In the genomic region with DNA sequence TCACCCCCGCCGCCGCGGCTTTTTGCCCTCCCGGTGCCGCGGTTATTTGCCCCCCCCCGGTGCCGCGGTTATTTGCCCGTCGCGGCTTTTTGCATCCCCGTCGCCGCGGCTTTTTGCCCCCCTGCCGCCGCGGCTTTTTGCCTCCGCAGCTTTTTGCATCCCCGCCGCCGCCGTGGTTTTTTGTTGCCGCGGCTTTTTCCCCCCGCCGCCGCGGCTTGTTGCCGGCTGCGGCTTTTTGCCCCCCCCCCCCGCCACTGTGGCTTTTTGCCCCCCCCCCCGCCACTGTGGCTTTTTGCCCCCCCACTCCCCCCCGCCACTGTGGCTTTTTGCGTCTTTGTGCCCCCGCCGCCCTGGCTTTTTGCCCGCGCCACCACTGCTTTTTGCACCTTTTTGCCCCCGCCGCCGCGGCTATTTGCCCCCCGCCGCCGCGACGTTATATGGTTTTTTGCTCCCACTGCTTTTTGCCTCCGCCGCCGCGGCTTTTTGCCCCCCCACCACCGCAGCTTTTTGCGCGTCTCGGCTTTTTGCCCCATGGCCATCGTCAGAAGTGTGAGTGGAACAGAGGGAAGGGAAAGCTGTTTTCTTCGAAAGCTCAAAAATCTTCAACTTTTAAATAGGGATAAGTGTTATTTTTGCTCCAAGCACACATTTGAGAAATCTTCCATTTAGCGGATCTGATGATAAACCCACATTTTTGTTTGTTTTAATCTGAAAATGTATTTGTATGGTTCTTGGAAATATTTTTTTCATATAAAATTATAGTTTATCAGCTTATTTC, we compare ENCODE assay signal across 1 cellular context.
TF ChIP-seq lines count a peak whose summit lies in the region.

No MANE protein-coding gene starts in this region.

TF ChIP-seq in H1, 55 proteins besides CTCF, POLR2A, EP300 and RAD21:
- peak; percentile 16 for TF ChIP-seq KDM4A (IDR thresholded peaks at IDR 0.05; ENCODE audit: low read depth, low read length, severe bottlenecking)
